In the genomic region with DNA sequence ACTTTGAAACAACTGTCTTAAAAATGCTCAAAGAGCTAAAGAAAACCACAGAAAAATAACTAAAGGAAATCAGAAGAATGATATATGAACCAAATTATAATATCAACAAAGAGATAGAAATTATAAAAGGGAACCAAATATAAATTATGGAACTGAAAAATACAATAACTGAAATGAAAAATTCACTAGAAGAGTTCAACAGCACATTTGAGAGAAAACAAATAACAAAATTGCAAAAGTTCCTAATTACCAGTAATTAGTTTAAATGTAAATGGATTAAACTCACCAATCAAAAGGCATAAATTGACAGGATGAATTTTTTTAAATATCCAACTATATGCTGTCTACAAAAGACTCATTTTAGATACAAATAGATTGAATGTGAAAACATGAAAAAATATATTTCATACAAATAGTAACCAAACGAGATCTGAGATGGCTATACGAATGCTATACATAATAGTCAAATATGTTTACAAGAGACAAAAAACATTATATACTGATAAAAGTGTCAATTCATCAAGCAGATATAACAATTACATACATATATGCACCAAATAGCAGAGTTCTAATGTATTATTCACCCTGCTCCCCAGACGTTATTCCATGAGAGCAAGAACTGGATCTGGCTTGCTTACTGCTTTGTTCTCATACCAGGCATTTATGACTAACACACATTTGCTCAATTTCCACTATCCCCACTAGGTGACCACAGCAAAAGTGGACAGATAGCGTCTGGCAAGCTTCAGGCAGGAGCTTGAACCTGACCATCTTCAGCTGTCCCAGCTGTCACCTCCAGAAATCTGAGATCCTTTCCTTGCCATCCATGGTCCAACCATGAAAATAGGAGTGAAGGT, we compare ENCODE assay signal across 18 cellular contexts.
DNase-seq lines count a peak whose midpoint lies in the region; ATAC-seq, FAIRE-seq and TF ChIP-seq lines count a peak whose summit lies in the region.
"Had no signal": no experiment of that assay in that cellular context is flagged by ENCODE, and none has a peak within 500 bp of the region (broad histone marks: within the 10 kb centered on the region; RNA-seq: fewer than 3 reads in every experiment).

No MANE protein-coding gene starts in this region.

- H3K27me3 Mint-ChIP-seq in stimulated activated naive CD8-positive, alpha-beta T cell treated with anti-CD3 and anti-CD28 coated beads, Interleukin-15, amount 100 ng/mL, for 72 hours, result peaks cover 50% of the 10 kb centered on the region

- H3K4me1 Mint-ChIP-seq in stimulated activated naive CD8-positive, alpha-beta T cell treated with anti-CD3 and anti-CD28 coated beads, Interleukin-15, amount 100 ng/mL, for 72 hours, result peaks cover 10% of the 10 kb centered on the region

- DNase-seq in cardiac muscle cell (ENCODE audit: low read depth in 1 of 2, low spot score in 1 of 2) (peak in 1 of 2 donors; percentile 65), heart left ventricle (no peak), cardiac fibroblast (ENCODE audit: low read depth in 2 of 2) (peak; percentile 56 to 88), keratinocyte (ENCODE audit: low read depth, low spot score) (no peak), HEK293T (ENCODE audit: extremely low spot score) (no peak), cerebellar nuclear complex (lab: John Stamatoyannopoulos, UW) (no peak), OCI-LY7 (ENCODE audit: low spot score) (no peak)
- no peak for DNase-seq in stimulated activated naive CD8-positive, alpha-beta T cell treated with anti-CD3 and anti-CD28 coated beads, Interleukin-15, amount 100 ng/mL, for 72 hours
- DNase-seq: activated CD4-positive, alpha-beta T cell treated with anti-CD3 and anti-CD28 coated beads, Interleukin-2, amount 50 U/mL, for 4 hours; activated naive CD4-positive, alpha-beta T cell; CD4-positive, alpha-beta memory T cell; KG1; NCI-H524 treated with DMSO at 0.1 percent for 48 hours; Right ventricle myocardium superior; T-helper 1 cell; testis had no signal

- H3K4me2 ChIP-seq in keratinocyte (ENCODE audit: control insufficient read depth, extremely low read depth, insufficient read depth, low read depth, low read length) (no peak overlapping the region), OCI-LY7 (ENCODE audit: low read length) (no peak overlapping the region)

- FAIRE-seq in keratinocyte (lab: Jason Lieb, UNC), result peak; percentile 41

- dilution Hi-C loops in keratinocyte (cut with MboI; ENCODE audit: extremely low pct_ligation_motif_present, low sequenced_read_pairs), result no loop called here

- no peak for ATAC-seq in heart left ventricle
- ATAC-seq in stimulated activated naive CD8-positive, alpha-beta T cell treated with anti-CD3 and anti-CD28 coated beads, Interleukin-15, amount 100 ng/mL, for 72 hours, result no peak

- H4K20me1 ChIP-seq in keratinocyte (ENCODE audit: control insufficient read depth, extremely low read depth, insufficient read depth, low read length), result no peaks in the 10 kb centered on the region
- no peaks in the 10 kb centered on the region for H4K20me1 ChIP-seq in OCI-LY7 (ENCODE audit: insufficient read depth, low read length)

- no peak overlapping the region for H2AFZ ChIP-seq in keratinocyte (ENCODE audit: control insufficient read depth, low read length)
- H2AFZ ChIP-seq in OCI-LY7 (ENCODE audit: low read length), result no peak overlapping the region

- H3K9me1 ChIP-seq in keratinocyte (ENCODE audit: control insufficient read depth, extremely low read depth, insufficient read depth, low read length), result no peaks in the 10 kb centered on the region

- no peak for TF ChIP-seq POLR2A in heart left ventricle (IDR thresholded peaks at IDR 0.05)

- no peaks in the 10 kb centered on the region for H3K36me3 ChIP-seq in cardiac muscle cell
- no peaks in the 10 kb centered on the region for H3K36me3 ChIP-seq in heart left ventricle
- no peaks in the 10 kb centered on the region for H3K36me3 ChIP-seq in keratinocyte (ENCODE audit: control insufficient read depth in 2 of 2, extremely low read depth in 1 of 2, insufficient read depth in 2 of 2, low read length in 2 of 2)
- H3K36me3 ChIP-seq in OCI-LY7 (ENCODE audit: insufficient read depth, low read length), result no peaks in the 10 kb centered on the region
- H3K36me3 ChIP-seq: prostate gland had no signal

- TF ChIP-seq CTCF in cardiac muscle cell (IDR thresholded peaks at IDR 0.05; ENCODE audit: low read depth, low read length) (peak; percentile 24), heart left ventricle (IDR thresholded peaks at IDR 0.05) (no peak), cardiac fibroblast (IDR thresholded peaks at IDR 0.05; ENCODE audit: low read depth, low read length) (peak; percentile 28), keratinocyte (optimal IDR thresholded peaks at IDR 0.05 in 1 of 3, IDR thresholded peaks at IDR 0.05 in 1 of 3, conservative IDR thresholded peaks at IDR 0.05 in 1 of 3; ENCODE audit: extremely low read depth in 1 of 3, insufficient read depth in 2 of 3, low read length in 3 of 3) (peak in 1 of 3 experiments; percentile 11), OCI-LY7 (conservative IDR thresholded peaks at IDR 0.05; ENCODE audit: low read length) (no peak)

- POLR2A ChIA-PET in HEK293T (lab: Yijun Ruan, JAX), result no interaction called here
- POLR2A ChIA-PET in OCI-LY7 (lab: Charles Lee), result interaction anchor here (0.5 kb wide), 1 partner anchor 170 kb away, joined by 4 read pairs; no protein-coding TSS in a partner anchor

- 93 to 95% (median 94%) methylated on average over 4 of the region's 4 CpGs for whole genome bisulfite sequencing in heart left ventricle, 4 donors

- no TSS peak for BruUV-seq in OCI-LY7 (replicated peaks; lab: Mats Ljungman, UMichigan)

- peaks cover 16 to 32% of the 10 kb centered on the region in 2 donors for H3K9me3 Mint-ChIP-seq in stimulated activated naive CD8-positive, alpha-beta T cell treated with anti-CD3 and anti-CD28 coated beads, Interleukin-15, amount 100 ng/mL, for 72 hours

- no peaks in the 10 kb centered on the region for H3K27me3 ChIP-seq in cardiac muscle cell
- no peaks in the 10 kb centered on the region for H3K27me3 ChIP-seq in heart left ventricle
- H3K27me3 ChIP-seq in keratinocyte (ENCODE audit: control insufficient read depth, extremely low read depth, insufficient read depth, low read length), result no peaks in the 10 kb centered on the region
- H3K27me3 ChIP-seq: testis had no signal

- H3K4me1 ChIP-seq in cardiac muscle cell (ENCODE audit: low read depth) (no peaks in the 10 kb centered on the region), heart left ventricle (peaks cover 0 to 73% (median 9%) of the 10 kb centered on the region in 12 donors), keratinocyte (ENCODE audit: control insufficient read depth, extremely low read depth, insufficient read depth, low read length) (peaks cover 18% of the 10 kb centered on the region), OCI-LY7 (ENCODE audit: insufficient read depth, low read length, poor library complexity, severe bottlenecking) (no peaks in the 10 kb centered on the region)
- H3K4me1 ChIP-seq: prostate gland, testis had no signal

- intact Hi-C loops in heart left ventricle (cut with DNase I), result no loop called here
- intact Hi-C loops in OCI-LY7 (cut with micrococcal nuclease; ENCODE audit: unreplicated experiment), result no loop called here

- H3K9me2 ChIP-seq in OCI-LY7 (ENCODE audit: insufficient read depth, low read length), result no peaks in the 10 kb centered on the region

- H3K4me3 ChIP-seq in cardiac muscle cell (no peak overlapping the region), heart left ventricle (no peak overlapping the region), cardiac fibroblast (replicated peaks in 1 of 2; ENCODE audit: low read depth in 2 of 2, low read length in 2 of 2) (no peak overlapping the region), keratinocyte (ENCODE audit: control insufficient read depth in 2 of 3, extremely low read depth in 1 of 3, insufficient read depth in 2 of 3, low read depth in 1 of 3, low read length in 3 of 3) (no peak overlapping the region), OCI-LY7 (ENCODE audit: low read depth, low read length, poor library complexity, severe bottlenecking) (no peak overlapping the region)
- H3K4me3 ChIP-seq: coronary artery, prostate gland, testis had no signal

- CTCF ChIA-PET in HEK293T (lab: Yijun Ruan, JAX) (no interaction called here), OCI-LY7 (lab: Charles Lee; ENCODE audit: unreplicated experiment) (interaction anchor here (1.2 kb wide), 1 partner anchor 46 kb away, joined by 3 read pairs; no protein-coding TSS in a partner anchor)

- H3K27ac ChIP-seq in cardiac muscle cell (no peak overlapping the region), heart left ventricle (peak overlapping the region in 1 of 12 donors; percentile 72), keratinocyte (ENCODE audit: control insufficient read depth, insufficient read depth, low read length) (no peak overlapping the region), OCI-LY7 (ENCODE audit: low read depth, low read length, poor library complexity, severe bottlenecking) (no peak overlapping the region)
- H3K27ac ChIP-seq: coronary artery, prostate gland, testis had no signal

- no peaks in the 10 kb centered on the region for H3K79me2 ChIP-seq in keratinocyte (ENCODE audit: control insufficient read depth, insufficient read depth, low read length)
- H3K79me2 ChIP-seq in OCI-LY7 (ENCODE audit: insufficient read depth, low read depth, low read length), result no peaks in the 10 kb centered on the region

- no peak overlapping the region for H3K9ac ChIP-seq in keratinocyte (ENCODE audit: control insufficient read depth, extremely low read depth, insufficient read depth, low read length)

- no peak overlapping the region for H3K27ac Mint-ChIP-seq in stimulated activated naive CD8-positive, alpha-beta T cell treated with anti-CD3 and anti-CD28 coated beads, Interleukin-15, amount 100 ng/mL, for 72 hours
- H3K27ac Mint-ChIP-seq: CD4-positive, alpha-beta memory T cell had no signal

- no peak overlapping the region for H3K4me3 Mint-ChIP-seq in stimulated activated naive CD8-positive, alpha-beta T cell treated with anti-CD3 and anti-CD28 coated beads, Interleukin-15, amount 100 ng/mL, for 72 hours
- H3K4me3 Mint-ChIP-seq: CD4-positive, alpha-beta memory T cell had no signal

- H3K9me3 ChIP-seq in cardiac muscle cell (ENCODE audit: low read depth) (no peaks in the 10 kb centered on the region), heart left ventricle (peaks cover 0 to 30% (median 12%) of the 10 kb centered on the region in 12 donors), keratinocyte (ENCODE audit: control insufficient read depth, low read depth, low read length) (no peaks in the 10 kb centered on the region), OCI-LY7 (ENCODE audit: low read length) (peaks cover 13% of the 10 kb centered on the region; the same call in 1 of the 2 replicates)
- H3K9me3 ChIP-seq: prostate gland, testis had no signal

TF ChIP-seq in HEK293T, 16 proteins besides CTCF, POLR2A, EP300 and RAD21:
- no peak for TF ChIP-seq FOXA1 (IDR thresholded peaks at IDR 0.05)

Comparison
In these comparisons a context has a peak if more than half of its experiments do, and no peak if none do; other contexts are left out.
1. CTCF ChIP-seq: peak in cardiac muscle cell (single experiment) and cardiac fibroblast (single experiment); none in heart left ventricle (0 of 12) and OCI-LY7 (single experiment).
2. DNase-seq: peak in cardiac fibroblast (2 of 2); none in heart left ventricle (0 of 5), keratinocyte (single experiment), HEK293T (single experiment), cerebellar nuclear complex (0 of 2), OCI-LY7 (single experiment) and stimulated activated naive CD8-positive, alpha-beta T cell treated with anti-CD3 and anti-CD28 coated beads, Interleukin-15, amount 100 ng/mL, for 72 hours (0 of 2).